Comparison of ENCODE assay signal across 18 cellular contexts in the genomic region with DNA sequence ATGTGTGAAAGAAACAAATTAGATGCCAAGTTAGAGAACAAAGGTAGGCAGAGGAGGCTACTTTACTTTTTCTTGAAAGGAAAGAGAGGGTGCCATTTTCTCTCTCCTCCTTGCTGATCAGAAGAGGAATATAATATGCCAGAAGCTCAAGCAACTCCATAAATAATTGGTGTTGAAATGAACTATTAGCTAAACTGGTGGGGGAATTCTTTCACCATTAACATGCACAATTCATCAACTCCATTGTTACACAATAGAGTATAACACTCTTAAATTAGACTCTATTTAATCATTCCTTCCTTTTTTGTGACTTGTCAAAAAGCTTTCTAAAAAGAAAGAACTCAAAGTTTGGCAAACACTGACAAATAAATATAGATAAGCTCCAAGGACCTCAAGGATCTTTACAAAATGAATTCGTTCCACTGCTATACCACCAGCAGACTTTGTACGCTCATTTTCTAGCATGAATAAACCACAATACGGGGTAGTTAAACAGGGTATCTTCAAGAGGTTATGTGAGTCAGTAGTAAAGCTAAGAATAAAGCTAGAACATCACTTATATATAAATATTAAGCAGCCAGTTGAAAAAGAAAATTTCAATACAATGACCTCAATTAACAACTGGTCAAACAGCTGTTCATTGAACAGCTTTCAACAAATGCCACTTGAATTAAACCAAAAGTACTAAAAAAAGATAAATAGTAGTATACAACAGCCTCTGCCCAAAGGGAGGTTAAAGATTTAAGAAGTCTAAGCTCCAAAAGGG.
"Had no signal": no experiment of that assay in that cellular context is flagged by ENCODE, and none has a peak within 500 bp of the region (broad histone marks: within the 10 kb centered on the region; RNA-seq: fewer than 3 reads in every experiment).

No MANE protein-coding gene starts in this region.

- FAIRE-seq: endometrium had no signal

- H3K4me2 ChIP-seq: hepatocyte had no signal

- ATAC-seq: activated CD4-positive, CD25-positive, alpha-beta regulatory T cell treated with anti-CD3 and anti-CD28 coated beads, Interleukin-2, amount 50 U/mL, for 24 hours; activated T-cell treated with anti-CD3 and anti-CD28 coated beads, Interleukin-2, amount 50 U/mL, for 4 hours; naive thymus-derived CD8-positive, alpha-beta T cell; stimulated activated naive CD8-positive, alpha-beta T cell treated with anti-CD3 and anti-CD28 coated beads, Interleukin-15, Interleukin-2, amounts not matched to agents 100 U/mL and 50 U/mL, for 24 hours had no signal

- H3K4me3 ChIP-seq: hepatocyte, ovary, tibial nerve, uterus had no signal

- H3K27ac ChIP-seq: hepatocyte, ovary, tibial nerve, uterus had no signal

- H3K9me3 ChIP-seq: ovary, tibial nerve, uterus had no signal

- DNase-seq: activated CD4-positive, alpha-beta T cell treated with anti-CD3 and anti-CD28 coated beads, Interleukin-2, amount 50 U/mL, for 1 hour; activated CD8-positive, alpha-beta memory T cell treated with anti-CD3 and anti-CD28 coated beads, Interleukin-2, amount 50 U/mL, for 4 hours; activated naive CD4-positive, alpha-beta T cell treated with anti-CD3 and anti-CD28 coated beads for 36 hours; activated T-cell treated with anti-CD3 and anti-CD28 coated beads, Interleukin-2, amount 50 U/mL, for 4 hours; aorta; cortex of kidney; erythroblast; mesendoderm; naive thymus-derived CD8-positive, alpha-beta T cell; ovary; stimulated activated CD4-positive, alpha-beta T cell treated with anti-CD3 and anti-CD28 coated beads, Interleukin-2, amount 100 ng/mL, for 24 hours; stimulated activated naive CD8-positive, alpha-beta T cell treated with anti-CD3 and anti-CD28 coated beads, Interleukin-15, Interleukin-2, amounts not matched to agents 100 U/mL and 50 U/mL, for 24 hours; substantia nigra; uterus had no signal

- H3K27me3 ChIP-seq: hepatocyte, ovary, tibial nerve, uterus had no signal

- H2AFZ ChIP-seq: hepatocyte had no signal

- H3K36me3 ChIP-seq: ovary, tibial nerve, uterus had no signal

- H3K4me1 ChIP-seq: uterus had no signal
